11 cellular contexts compared by ENCODE assay signal in the genomic region with DNA sequence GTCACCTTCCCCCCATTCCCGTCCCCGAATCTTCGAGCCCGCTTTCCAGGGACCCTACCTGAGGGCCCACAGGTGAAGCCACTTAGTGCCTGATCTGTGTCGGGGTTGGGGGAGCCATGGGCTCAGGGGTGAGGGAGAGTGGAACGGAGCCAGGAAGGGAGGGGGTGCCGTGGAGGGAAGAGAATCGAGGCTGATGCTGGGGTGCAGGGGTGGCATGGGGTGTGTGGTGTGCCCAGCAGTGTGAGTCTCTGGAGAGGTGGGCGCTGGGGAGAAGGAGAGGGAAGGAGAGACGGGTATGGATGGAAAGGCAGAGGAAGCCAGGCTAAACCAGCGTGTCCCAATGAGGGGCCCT. TPM values are rescaled to one million over a fixed set of nuclear protein-coding genes. Genes with fewer than 3 reads are reported as not detected.
DNase-seq lines count a peak whose midpoint lies in the region; ATAC-seq and TF ChIP-seq lines count a peak whose summit lies in the region.
"Had no signal": no experiment of that assay in that cellular context is flagged by ENCODE, and none has a peak within 500 bp of the region (broad histone marks: within the 10 kb centered on the region; RNA-seq: fewer than 3 reads in every experiment).

No MANE protein-coding gene starts in this region.

- ATAC-seq in right cardiac atrium (no peak), HG02840 (IDR thresholded peaks at IDR 0.05; ENCODE audit: low FRiP score, unreplicated experiment) (no peak), GM21447 (IDR thresholded peaks at IDR 0.05; ENCODE audit: unreplicated experiment) (no peak)

- TF ChIP-seq CTCF in CD14-positive monocyte (IDR thresholded peaks at IDR 0.05) (no peak), Peyer's patch (IDR thresholded peaks at IDR 0.05) (no peak)

- no peak overlapping the region for H2AK5ac ChIP-seq in trophoblast cell (ENCODE audit: low read length)

- H3K36me3 Mint-ChIP-seq in CD14-positive monocyte, result peaks cover 0 to 7% of the 10 kb centered on the region in 2 donors

- H2BK12ac ChIP-seq in trophoblast cell (ENCODE audit: low read length), result peak overlapping the region; percentile 5

- peak overlapping the region in 3 of 7 donors; percentile 18 to 32 (median 30) for H3K27ac Mint-ChIP-seq in CD14-positive monocyte

- H3K79me1 ChIP-seq in trophoblast cell (ENCODE audit: low read length), result peaks cover 13% of the 10 kb centered on the region

- H3K9me3 ChIP-seq in Peyer's patch, result no peaks in the 10 kb centered on the region
- H3K9me3 ChIP-seq in right cardiac atrium (ENCODE audit: control insufficient read depth, low read length), result no peaks in the 10 kb centered on the region
- H3K9me3 ChIP-seq in trophoblast cell (ENCODE audit: insufficient read depth, low read depth, low read length), result peaks cover 3% of the 10 kb centered on the region
- H3K9me3 ChIP-seq: SK-N-SH had no signal

- H2AFZ ChIP-seq in trophoblast cell (ENCODE audit: insufficient read depth, low read length, poor library complexity), result no peak overlapping the region

- 31% methylated on average over 11 of the region's 11 CpGs for WGBS in right cardiac atrium
- WGBS in trophoblast cell (ENCODE audit: extremely low coverage, insufficient coverage, insufficient read length), result no CpG with 5 or more reads among the region's 11 CpGs

- peak overlapping the region; percentile 1 for H4K91ac ChIP-seq in trophoblast cell (ENCODE audit: low read depth, low read length)

- H3K27me3 Mint-ChIP-seq in CD14-positive monocyte (ENCODE audit: low read depth in 3 of 3), result peaks cover 28 to 47% (median 36%) of the 10 kb centered on the region in 3 donors

- H3K9ac ChIP-seq in trophoblast cell (ENCODE audit: low read length), result no peak overlapping the region
- H3K9ac ChIP-seq: SK-N-SH had no signal

- peak overlapping the region; percentile 81 for H3K4me2 ChIP-seq in trophoblast cell (ENCODE audit: low read length)
- H3K4me2 ChIP-seq: SK-N-SH had no signal

- no peak overlapping the region for H4K8ac ChIP-seq in trophoblast cell (ENCODE audit: low read depth, low read length)

- H3K27me3 ChIP-seq in Peyer's patch (peaks cover 0 to 7% of the 10 kb centered on the region in 2 donors), right cardiac atrium (ENCODE audit: control insufficient read depth, insufficient read depth) (no peaks in the 10 kb centered on the region), trophoblast cell (ENCODE audit: insufficient read depth, low read length) (no peaks in the 10 kb centered on the region)

- no peak overlapping the region for H3K14ac ChIP-seq in trophoblast cell (ENCODE audit: low read length)

- H3K4me1 ChIP-seq in Peyer's patch (peaks cover 0 to 38% (median 22%) of the 10 kb centered on the region in 4 donors), right cardiac atrium (ENCODE audit: control insufficient read depth, insufficient read depth, low read length) (peaks cover 14% of the 10 kb centered on the region), trophoblast cell (ENCODE audit: control insufficient read depth in 1 of 2, insufficient read depth in 2 of 2, low read length in 2 of 2) (peaks cover 13 to 17% of the 10 kb centered on the region in 2 experiments)

- no peak overlapping the region for H2BK5ac ChIP-seq in trophoblast cell (ENCODE audit: low read depth, low read length, poor library complexity)

- no peaks in the 10 kb centered on the region for H3K36me3 ChIP-seq in Peyer's patch
- H3K36me3 ChIP-seq in trophoblast cell (ENCODE audit: control insufficient read depth in 1 of 2, insufficient read depth in 2 of 2, low read length in 2 of 2), result no peaks in the 10 kb centered on the region

- H3K27ac ChIP-seq in Peyer's patch (peak overlapping the region in 3 of 4 donors; percentile 19 to 57 (median 56)), right cardiac atrium (ENCODE audit: low read length) (peak overlapping the region; percentile 36), trophoblast cell (ENCODE audit: low read depth, low read length) (no peak overlapping the region)

- H2BK120ac ChIP-seq in trophoblast cell (ENCODE audit: insufficient read depth, low read length, poor library complexity), result no peak overlapping the region

- peaks cover 35% of the 10 kb centered on the region for H3K4me1 Mint-ChIP-seq in CD14-positive monocyte

- no peak overlapping the region for H3K4ac ChIP-seq in trophoblast cell (ENCODE audit: low read depth, low read length)

- no peak overlapping the region for H3K23ac ChIP-seq in trophoblast cell (ENCODE audit: low read length)

- H3K79me2 ChIP-seq in trophoblast cell (ENCODE audit: control insufficient read depth, insufficient read depth, low read length, poor library complexity), result no peaks in the 10 kb centered on the region

- H3K18ac ChIP-seq in trophoblast cell (ENCODE audit: low read length), result no peak overlapping the region

- intact Hi-C loops in CD14-positive monocyte (cut with micrococcal nuclease) (no loop called here), right cardiac atrium (cut with DNase I) (no loop called here)

- H3K4me3 ChIP-seq in Peyer's patch (peak overlapping the region in 3 of 4 donors; percentile 24 to 40 (median 30)), right cardiac atrium (ENCODE audit: low read length) (no peak overlapping the region), trophoblast cell (ENCODE audit: low read depth, low read length) (no peak overlapping the region)

- H4K12ac ChIP-seq in trophoblast cell (ENCODE audit: low read depth, low read length), result no peak overlapping the region

- peaks cover 0 to 2% (median 0%) of the 10 kb centered on the region in 7 donors for H3K9me3 Mint-ChIP-seq in CD14-positive monocyte

- peak overlapping the region; percentile 80 to 90 for H3K4me3 Mint-ChIP-seq in CD14-positive monocyte

- no peak for TF ChIP-seq POLR2A in Peyer's patch (IDR thresholded peaks at IDR 0.05)

- DNase-seq in CD14-positive monocyte (ENCODE audit: low spot score) (no peak), Peyer's patch (no peak), right cardiac atrium (no peak), trophoblast cell (no peak), GM03348 (ENCODE audit: low spot score) (no peak), T1000 (lab: John Stamatoyannopoulos, UW) (no peak)
- DNase-seq: DMS 273 treated with DMSO at 0.1 percent for 48 hours, SK-N-SH had no signal

RNA-seq across cellular contexts. Expression of gene HPN, which starts 1.1 kb away (rescaled TPM):
- polyA plus RNA-seq in CD14-positive monocyte (not detected), right cardiac atrium (1.5 TPM)
- total RNA-seq in Peyer's patch (1 to 10 TPM in 1 of 4 donors, under 1 TPM in 1, not detected in 2; 0.67 to 1.4 TPM), right cardiac atrium (1 to 10 TPM; 3.9 to 7.0 (median 5.0) TPM)
- polyA plus RNA-seq in trophoblast cell (2013), result 4.8 and 4.9 TPM in 2 replicates
- total RNA-seq: HT1080 had no signal

RNA-seq across cellular contexts. Expression of gene SCN1B, which starts 10.2 kb away (rescaled TPM):
- polyA plus RNA-seq in CD14-positive monocyte, result under 1 TPM in 1 of 2 donors, not detected in 1; 0.08 TPM
- total RNA-seq in Peyer's patch, result 1 to 10 TPM; 2.8 to 9.1 (median 5.1) TPM
- 100 to 1,000 TPM in 1 of 4 donors, 10 to 100 TPM in 3; 74.3 to 134 (median 87.1) TPM for total RNA-seq in right cardiac atrium
- 89.1 TPM for polyA plus RNA-seq in right cardiac atrium
- polyA plus RNA-seq in trophoblast cell (2013), result 0.42 and 0.44 TPM in 2 replicates

RNA-seq across cellular contexts. Expression of gene GRAMD1A, which starts 40.3 kb away (rescaled TPM):
- 10 to 100 TPM in 1 of 2 donors, 1 to 10 TPM in 1; 9.3 to 15.1 TPM for polyA plus RNA-seq in CD14-positive monocyte
- 100 to 1,000 TPM in 1 of 4 donors, 10 to 100 TPM in 2, 1 to 10 TPM in 1; 6.0 to 135 (median 61.6) TPM for total RNA-seq in Peyer's patch
- 10 to 100 TPM; 27.9 to 37.4 (median 32.7) TPM for total RNA-seq in right cardiac atrium
- 32.0 TPM for polyA plus RNA-seq in right cardiac atrium
- 48.7 and 50.2 TPM in 2 replicates for polyA plus RNA-seq in trophoblast cell (2013)

Comparison
In these comparisons a context has a peak if more than half of its experiments do, and no peak if none do; other contexts are left out.
1. H3K4me3 ChIP-seq: peak in Peyer's patch (3 of 4); none in right cardiac atrium (single experiment) and trophoblast cell (single experiment).
2. RNA of gene SCN1B, which starts 10.2 kb away (total RNA-seq): 74.3 to 134 TPM in right cardiac atrium; 2.8 to 9.1 TPM in Peyer's patch; every median in the first group is over 4 times any median in the second.